In genomic region chr22:35480143-35480542, GRCh38 we compare ENCODE assay signal across 14 cellular contexts.
DNase-seq lines count a peak whose midpoint lies in the region; ATAC-seq, FAIRE-seq and TF ChIP-seq lines count a peak whose summit lies in the region.
"Had no signal": no experiment of that assay in that cellular context is flagged by ENCODE, and none has a peak within 500 bp of the region (broad histone marks: within the 10 kb centered on the region; RNA-seq: fewer than 3 reads in every experiment).

No MANE protein-coding gene starts in this region.

- H3K27ac ChIP-seq in right atrium auricular region (peak overlapping the region in 1 of 2 donors; percentile 38), endothelial cell of umbilical vein (ENCODE audit: insufficient read depth, low read depth, low read length) (no peak overlapping the region), aorta (ENCODE audit: low read depth in 1 of 2, low read length in 2 of 2) (no peak overlapping the region)

- H4K20me1 ChIP-seq in endothelial cell of umbilical vein (replicated peaks; ENCODE audit: control insufficient read depth, extremely low read depth, insufficient read depth, low read length), result no peaks in the 10 kb centered on the region

- no peaks in the 10 kb centered on the region for H3K36me3 ChIP-seq in right atrium auricular region
- H3K36me3 ChIP-seq in endothelial cell of umbilical vein (ENCODE audit: control insufficient read depth in 2 of 2, extremely low read depth in 1 of 2, insufficient read depth in 2 of 2, low read length in 2 of 2), result no peaks in the 10 kb centered on the region
- H3K36me3 ChIP-seq in aorta (ENCODE audit: control insufficient read depth in 1 of 2, insufficient read depth in 2 of 2, low read length in 1 of 2), result no peaks in the 10 kb centered on the region

- no peaks in the 10 kb centered on the region for H3K9me1 ChIP-seq in endothelial cell of umbilical vein (replicated peaks; ENCODE audit: control insufficient read depth, extremely low read depth, insufficient read depth, low read length)

- H3K27ac Mint-ChIP-seq in nephron progenitor cell, result peak overlapping the region; percentile 87
- H3K27ac Mint-ChIP-seq: activated CD4-positive, alpha-beta memory T cell treated with anti-CD3 and anti-CD28 coated beads for 36 hours; activated naive CD8-positive, alpha-beta T cell treated with anti-CD3 and anti-CD28 coated beads, Interleukin-2, amount 10 ng/mL, durations not matched to agents 7 days and 5 days; GM23338 had no signal

- H3K9me3 Mint-ChIP-seq in nephron progenitor cell, result peaks cover 5% of the 10 kb centered on the region
- H3K9me3 Mint-ChIP-seq: activated CD4-positive, alpha-beta memory T cell treated with anti-CD3 and anti-CD28 coated beads for 36 hours; activated naive CD8-positive, alpha-beta T cell treated with anti-CD3 and anti-CD28 coated beads, Interleukin-2, amount 10 ng/mL, durations not matched to agents 7 days and 5 days; GM23338 had no signal

- 34 to 42% methylated on average over 11 of the region's 11 CpGs for WGBS in aorta, 2 donors

- H3K4me1 ChIP-seq in right atrium auricular region (peaks cover 0 to 20% of the 10 kb centered on the region in 2 donors), endothelial cell of umbilical vein (ENCODE audit: control insufficient read depth, extremely low read depth, insufficient read depth, low read length) (peaks cover 19% of the 10 kb centered on the region), aorta (ENCODE audit: control insufficient read depth in 1 of 2, insufficient read depth in 2 of 2, low read length in 2 of 2) (no peaks in the 10 kb centered on the region)
- H3K4me1 ChIP-seq: parathyroid adenoma had no signal

- intact Hi-C loops in Right ventricle myocardium inferior (cut with DNase I) (loop anchor here (5.0 kb wide), 1 partner anchor 47 kb away; no protein-coding TSS in a partner anchor), endothelial cell of umbilical vein (cut with micrococcal nuclease) (loop anchor here (2.0 kb wide), 1 partner anchor 13 kb away; no protein-coding TSS in a partner anchor), aorta (cut with DNase I) (loop anchor here in 1 of 2 donors (5.0 kb wide), 1 partner anchor 57 kb away; no protein-coding TSS in a partner anchor)

- no peaks in the 10 kb centered on the region for H3K36me3 Mint-ChIP-seq in nephron progenitor cell (ENCODE audit: low read depth)
- H3K36me3 Mint-ChIP-seq: activated CD4-positive, alpha-beta memory T cell treated with anti-CD3 and anti-CD28 coated beads for 36 hours; activated naive CD8-positive, alpha-beta T cell treated with anti-CD3 and anti-CD28 coated beads, Interleukin-2, amount 10 ng/mL, durations not matched to agents 7 days and 5 days had no signal

- peak overlapping the region; percentile 9 for H3K4me2 ChIP-seq in endothelial cell of umbilical vein (ENCODE audit: insufficient read depth, low read length)
- H3K4me2 ChIP-seq: GM23338 had no signal

- no TSS peak for BruUV-seq in endothelial cell of umbilical vein (replicated peaks; lab: Mats Ljungman, UMichigan)

- H3K27me3 ChIP-seq in right atrium auricular region (no peaks in the 10 kb centered on the region), endothelial cell of umbilical vein (ENCODE audit: control insufficient read depth in 2 of 2, insufficient read depth in 2 of 2, low read length in 2 of 2) (peaks cover 0 to 4% of the 10 kb centered on the region in 2 experiments), aorta (ENCODE audit: control insufficient read depth in 1 of 2, insufficient read depth in 2 of 2, low read length in 1 of 2) (no peaks in the 10 kb centered on the region)

- POLR2A ChIA-PET in endothelial cell of umbilical vein (lab: Charles Lee), result interaction anchor here (0.6 kb wide), 1 partner anchor 17 kb away, joined by 7 read pairs; no protein-coding TSS in a partner anchor

- FAIRE-seq in endothelial cell of umbilical vein (lab: Jason Lieb, UNC), result peak; percentile 38
- FAIRE-seq: endometrium had no signal

- dilution Hi-C loops in endothelial cell of umbilical vein (cut with MboI; ENCODE audit: extremely low pct_ligation_motif_present, low sequenced_read_pairs), result no loop called here

- peak overlapping the region; percentile 16 for H2AFZ ChIP-seq in endothelial cell of umbilical vein (ENCODE audit: low read depth, low read length)
- H2AFZ ChIP-seq: GM23338, parathyroid adenoma had no signal

- peaks cover 80% of the 10 kb centered on the region for H3K4me1 Mint-ChIP-seq in nephron progenitor cell

- CTCF ChIA-PET in endothelial cell of umbilical vein (lab: Charles Lee), result interaction anchor here (0.8 to 1.9 kb wide), 6 partner anchors 8 to 92 kb away, joined by 3 to 9 read pairs (median 6); partner anchors contain the start of gene RASD2

- H3K9ac ChIP-seq in endothelial cell of umbilical vein (replicated peaks; ENCODE audit: extremely low read depth, insufficient read depth, low read length), result no peak overlapping the region
- H3K9ac ChIP-seq: parathyroid adenoma had no signal

- no peak overlapping the region for H3K4me3 ChIP-seq in right atrium auricular region
- H3K4me3 ChIP-seq in endothelial cell of umbilical vein (replicated peaks in 1 of 3; ENCODE audit: insufficient read depth in 1 of 3, low read depth in 1 of 3, low read length in 3 of 3), result no peak overlapping the region
- H3K4me3 ChIP-seq in aorta (ENCODE audit: low read length in 2 of 2), result no peak overlapping the region
- H3K4me3 ChIP-seq: GM23338 had no signal

- no peak for TF ChIP-seq POLR2A in endothelial cell of umbilical vein (IDR thresholded peaks at IDR 0.05; ENCODE audit: low read depth, low read length)

- DNase-seq in Right ventricle myocardium inferior (ENCODE audit: missing footprints) (no peak), right atrium auricular region (ENCODE audit: low spot score) (no peak), endothelial cell of umbilical vein (ENCODE audit: low read depth, low spot score) (peak; percentile 22), nephron progenitor cell (no peak), aorta (peak in 1 of 2 donors; percentile 84), SHP77 treated with DMSO at 0.1 percent for 48 hours (lab: John Stamatoyannopoulos, UW) (no peak), NCI-H2196 treated with DMSO at 0.1 percent for 48 hours (lab: John Stamatoyannopoulos, UW; ENCODE audit: unreplicated experiment) (no peak)
- DNase-seq: activated CD4-positive, alpha-beta memory T cell treated with anti-CD3 and anti-CD28 coated beads for 36 hours; activated naive CD8-positive, alpha-beta T cell treated with anti-CD3 and anti-CD28 coated beads, Interleukin-2, amount 10 ng/mL, durations not matched to agents 7 days and 5 days; NCI-H510A treated with DMSO at 0.1 percent for 48 hours had no signal

- no peak for TF ChIP-seq CTCF in right atrium auricular region (IDR thresholded peaks at IDR 0.05)
- TF ChIP-seq CTCF in endothelial cell of umbilical vein (IDR thresholded peaks at IDR 0.05; ENCODE audit: extremely low read depth in 1 of 2, insufficient read depth in 1 of 2, low read depth in 1 of 2, low read length in 2 of 2), result no peak
- no peak for TF ChIP-seq CTCF in nephron progenitor cell (IDR thresholded peaks at IDR 0.05)

- ATAC-seq in Right ventricle myocardium inferior (peak; percentile 44), aorta (ENCODE audit: low FRiP score) (peak; percentile 40), GM21529 (IDR thresholded peaks at IDR 0.05; ENCODE audit: unreplicated experiment) (no peak)
- ATAC-seq: GM23338 had no signal

- no peaks in the 10 kb centered on the region for H3K79me2 ChIP-seq in endothelial cell of umbilical vein (ENCODE audit: control insufficient read depth, insufficient read depth, low read length)
- H3K79me2 ChIP-seq: parathyroid adenoma had no signal

- H3K9me3 ChIP-seq in right atrium auricular region, result no peaks in the 10 kb centered on the region
- H3K9me3 ChIP-seq in endothelial cell of umbilical vein (replicated peaks; ENCODE audit: control insufficient read depth, insufficient read depth, low read length), result no peaks in the 10 kb centered on the region
- peaks cover 2% of the 10 kb centered on the region for H3K9me3 ChIP-seq in aorta (ENCODE audit: control insufficient read depth, low read length)

- H3K4me3 Mint-ChIP-seq in nephron progenitor cell, result no peak overlapping the region
- H3K4me3 Mint-ChIP-seq: activated CD4-positive, alpha-beta memory T cell treated with anti-CD3 and anti-CD28 coated beads for 36 hours; activated naive CD8-positive, alpha-beta T cell treated with anti-CD3 and anti-CD28 coated beads, Interleukin-2, amount 10 ng/mL, durations not matched to agents 7 days and 5 days; GM23338 had no signal

- peaks cover 9% of the 10 kb centered on the region for H3K27me3 Mint-ChIP-seq in nephron progenitor cell (ENCODE audit: low read depth, poor library complexity)

TF ChIP-seq in endothelial cell of umbilical vein, 7 proteins besides CTCF, POLR2A, EP300 and RAD21:
- no peak for TF ChIP-seq POLR2AphosphoS5 (IDR thresholded peaks at IDR 0.05; ENCODE audit: insufficient read depth, low read depth, low read length)
- no peak for TF ChIP-seq MYC (IDR thresholded peaks at IDR 0.05; ENCODE audit: low read depth, low read length)
- no peak for TF ChIP-seq JUN (IDR thresholded peaks at IDR 0.05; ENCODE audit: borderline replicate concordance, insufficient read depth, insufficient read length, low read depth)
- TF ChIP-seq FOS (IDR thresholded peaks at IDR 0.05; ENCODE audit: borderline replicate concordance, insufficient read depth, low read length), result no peak
- no peak for TF ChIP-seq EZH2 (IDR thresholded peaks at IDR 0.05; ENCODE audit: borderline replicate concordance, low read depth, low read length, severe bottlenecking)
- TF ChIP-seq, protein P1, sequence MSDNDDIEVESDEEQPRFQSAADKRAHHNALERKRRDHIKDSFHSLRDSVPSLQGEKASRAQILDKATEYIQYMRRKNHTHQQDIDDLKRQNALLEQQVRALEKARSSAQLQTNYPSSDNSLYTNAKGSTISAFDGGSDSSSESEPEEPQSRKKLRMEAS (IDR thresholded peaks at IDR 0.05; ENCODE audit: insufficient read depth, insufficient read length), result no peak
- TF ChIP-seq GATA2 (IDR thresholded peaks at IDR 0.05; ENCODE audit: insufficient read depth, insufficient read length, low read depth, low read length), result no peak
